Comparison of ENCODE assay signal across 8 cellular contexts in genomic region chr3:17195192-17195611, GRCh38.
DNase-seq lines count a peak whose midpoint lies in the region; ATAC-seq and TF ChIP-seq lines count a peak whose summit lies in the region.

No MANE protein-coding gene starts in this region.

- TF ChIP-seq POLR2A in Raji (IDR thresholded peaks at IDR 0.05; ENCODE audit: insufficient read depth, low read depth, low read length): peak; percentile 20; the same call in 1 of the 2 replicates
- TF ChIP-seq POLR2A in esophagus muscularis mucosa (IDR thresholded peaks at IDR 0.05; ENCODE audit: low read depth): no peak
- no peak for TF ChIP-seq POLR2A in prostate gland (IDR thresholded peaks at IDR 0.05)

- H3K27me3 ChIP-seq in GM06990 (replicated peaks; ENCODE audit: control insufficient read depth, insufficient read depth, low read length) (no peaks in the 10 kb centered on the region), esophagus muscularis mucosa (no peaks in the 10 kb centered on the region), prostate gland (replicated peaks; ENCODE audit: insufficient read depth) (no peaks in the 10 kb centered on the region)

- intact Hi-C loops in esophagus muscularis mucosa (cut with DNase I): no loop called here
- intact Hi-C loops in prostate gland (cut with DNase I): no loop called here

- H3K27ac ChIP-seq in esophagus muscularis mucosa (replicated peaks in 1 of 4): no peak overlapping the region
- no peak overlapping the region for H3K27ac ChIP-seq in prostate gland

- no peak for TF ChIP-seq CTCF in GM06990 (IDR thresholded peaks at IDR 0.05; ENCODE audit: insufficient read depth, low read length, poor library complexity, severe bottlenecking)
- TF ChIP-seq CTCF in esophagus muscularis mucosa (IDR thresholded peaks at IDR 0.05): no peak
- no peak for TF ChIP-seq CTCF in prostate gland (IDR thresholded peaks at IDR 0.05)

- ATAC-seq in GM19324 (IDR thresholded peaks at IDR 0.05; ENCODE audit: low FRiP score, unreplicated experiment) (peak; percentile 90), HG03135 (IDR thresholded peaks at IDR 0.05; ENCODE audit: unreplicated experiment) (peak; percentile 86)

- H3K9me3 ChIP-seq in esophagus muscularis mucosa (no peaks in the 10 kb centered on the region), prostate gland (no peaks in the 10 kb centered on the region)

- DNase-seq in GM06990 (ENCODE audit: extremely low read depth, insufficient read length) (peak; percentile 62), iris pigment epithelial cell (ENCODE audit: low read depth) (peak; percentile 50), esophagus muscularis mucosa (ENCODE audit: extremely low spot score) (no peak), prostate gland (ENCODE audit: low spot score) (no peak)
- no peak for DNase-seq in stimulated activated naive CD4-positive, alpha-beta T cell treated with Interleukin-2 at 50 U/mL for 16 hours (lab: John Stamatoyannopoulos, UW)

- peaks cover 0 to 17% (median 15%) of the 10 kb centered on the region in 4 donors for H3K4me1 ChIP-seq in esophagus muscularis mucosa
- H3K4me1 ChIP-seq in prostate gland (replicated peaks): no peaks in the 10 kb centered on the region

- WGBS in esophagus muscularis mucosa: 49% methylated on average over 3 of the region's 3 CpGs
- 33% methylated on average over 3 of the region's 3 CpGs for WGBS in prostate gland

- H3K4me3 ChIP-seq in GM06990 (replicated peaks; ENCODE audit: low read depth, low read length): no peak overlapping the region
- H3K4me3 ChIP-seq in esophagus muscularis mucosa: no peak overlapping the region
- no peak overlapping the region for H3K4me3 ChIP-seq in prostate gland

- H3K36me3 ChIP-seq in GM06990 (ENCODE audit: control insufficient read depth, insufficient read depth, low read length) (no peaks in the 10 kb centered on the region; the same call in 1 of the 2 replicates), esophagus muscularis mucosa (no peaks in the 10 kb centered on the region), prostate gland (no peaks in the 10 kb centered on the region)

- TF ChIP-seq EP300 in esophagus muscularis mucosa (IDR thresholded peaks at IDR 0.05): no peak

Comparison
In these comparisons a context has a peak if more than half of its experiments do, and no peak if none do; other contexts are left out.
1. DNase-seq: peak in GM06990 (single experiment) and iris pigment epithelial cell (single experiment); none in esophagus muscularis mucosa (single experiment), stimulated activated naive CD4-positive, alpha-beta T cell treated with Interleukin-2 at 50 U/mL for 16 hours (single experiment) and prostate gland (single experiment).